Comparison of ENCODE assay signal across 8 cellular contexts in genomic region chr10:22003964-22004281, GRCh38. TPM values are rescaled to one million over a fixed set of nuclear protein-coding genes. Genes with fewer than 3 reads are reported as not detected.
DNase-seq lines count a peak whose midpoint lies in the region; ATAC-seq and TF ChIP-seq lines count a peak whose summit lies in the region.

No MANE protein-coding gene starts in this region.

- H3K4me1 ChIP-seq in heart right ventricle (peaks cover 0 to 28% (median 16%) of the 10 kb centered on the region in 9 donors), right lobe of liver (peaks cover 0 to 8% (median 3%) of the 10 kb centered on the region in 4 donors), vagina (peaks cover 23% of the 10 kb centered on the region)

- 2 to 11% methylated on average over 2 of the region's 2 CpGs for WGBS in heart right ventricle, 2 donors
- 0% methylated on average over 2 of the region's 2 CpGs for WGBS in right lobe of liver (ENCODE audit: insufficient coverage, low coverage, low lambda C conversion rate, missing lambda C conversion rate)

- H3K9me3 ChIP-seq in heart right ventricle, result peaks cover 0 to 10% (median 0%) of the 10 kb centered on the region in 11 donors
- H3K9me3 ChIP-seq in right lobe of liver, result no peaks in the 10 kb centered on the region
- H3K9me3 ChIP-seq in vagina, result no peaks in the 10 kb centered on the region

- no peak for DNase-seq in heart right ventricle
- no peak for DNase-seq in left cardiac atrium
- DNase-seq in right lobe of liver, result no peak
- DNase-seq in vagina (ENCODE audit: extremely low spot score in 2 of 2), result no peak
- no peak for DNase-seq in mesenteric fat pad (ENCODE audit: low spot score)
- DNase-seq in globus pallidus (ENCODE audit: low spot score), result no peak
- no peak for DNase-seq in GM19240 (ENCODE audit: insufficient read length, low spot score)

- H3K4me1 Mint-ChIP-seq in activated T-helper 17 cell treated with anti-CD3 and anti-CD28 coated beads, Interleukin-2, amount 50 U/mL, for 72 hours, result peaks cover 13% of the 10 kb centered on the region

- no peak for TF ChIP-seq POLR2A in right lobe of liver (IDR thresholded peaks at IDR 0.05)
- no peak for TF ChIP-seq POLR2A in vagina (IDR thresholded peaks at IDR 0.05)

- H3K27ac ChIP-seq in heart right ventricle (peak overlapping the region; percentile 72 to 98 (median 94)), right lobe of liver (peak overlapping the region; percentile 79 to 90 (median 89)), vagina (peak overlapping the region; percentile 93)

- H3K36me3 Mint-ChIP-seq in activated T-helper 17 cell treated with anti-CD3 and anti-CD28 coated beads, Interleukin-2, amount 50 U/mL, for 72 hours (ENCODE audit: low read depth), result no peaks in the 10 kb centered on the region

- peak overlapping the region; percentile 91 for H3K4me3 Mint-ChIP-seq in activated T-helper 17 cell treated with anti-CD3 and anti-CD28 coated beads, Interleukin-2, amount 50 U/mL, for 72 hours

- H3K4me3 ChIP-seq in heart right ventricle (peak overlapping the region in 9 of 10 donors; percentile 53 to 94 (median 80)), right lobe of liver (peak overlapping the region; percentile 69 to 87 (median 82)), vagina (peak overlapping the region; percentile 63 to 85)

- ATAC-seq in heart right ventricle (no peak), left cardiac atrium (no peak), right lobe of liver (no peak)
- ATAC-seq in activated T-helper 17 cell treated with anti-CD3 and anti-CD28 coated beads, Interleukin-2, amount 50 U/mL, for 72 hours (replicated peaks), result no peak

- TF ChIP-seq CTCF in heart right ventricle (IDR thresholded peaks at IDR 0.05), result no peak
- TF ChIP-seq CTCF in right lobe of liver (IDR thresholded peaks at IDR 0.05), result no peak
- no peak for TF ChIP-seq CTCF in vagina (IDR thresholded peaks at IDR 0.05)

- intact Hi-C loops in heart right ventricle (cut with DNase I), result loop anchor here in 8 of 10 donors (5.0 to 10.0 kb wide), 11 partner anchors 221 to 1061 kb away; partner anchors contain the start of genes COMMD3 (in 5 of the 8) and BMI1 (in 1 of the 8)
- intact Hi-C loops in left cardiac atrium (cut with DNase I), result loop anchor here in 1 of 2 donors (5.0 to 10.0 kb wide), 3 partner anchors 311 to 983 kb away; partner anchors contain the start of gene COMMD3
- intact Hi-C loops in right lobe of liver (cut with DNase I), result loop anchor here in 1 of 2 donors (10.0 kb wide), 1 partner anchor 991 kb away; no protein-coding TSS in a partner anchor
- intact Hi-C loops in vagina (cut with DNase I), result loop anchor here (1.0 to 10.0 kb wide), 3 partner anchors 312 to 433 kb away; partner anchors contain the start of genes COMMD3 and SPAG6

- H3K27me3 ChIP-seq in heart right ventricle, result no peaks in the 10 kb centered on the region
- no peaks in the 10 kb centered on the region for H3K27me3 ChIP-seq in right lobe of liver
- no peaks in the 10 kb centered on the region for H3K27me3 ChIP-seq in vagina

- no peaks in the 10 kb centered on the region for H3K9me3 Mint-ChIP-seq in activated T-helper 17 cell treated with anti-CD3 and anti-CD28 coated beads, Interleukin-2, amount 50 U/mL, for 72 hours

- H3K36me3 ChIP-seq in heart right ventricle (no peaks in the 10 kb centered on the region), right lobe of liver (no peaks in the 10 kb centered on the region), vagina (no peaks in the 10 kb centered on the region)

- peaks cover 14% of the 10 kb centered on the region for H3K27me3 Mint-ChIP-seq in activated T-helper 17 cell treated with anti-CD3 and anti-CD28 coated beads, Interleukin-2, amount 50 U/mL, for 72 hours

- peak overlapping the region; percentile 83 for H3K27ac Mint-ChIP-seq in activated T-helper 17 cell treated with anti-CD3 and anti-CD28 coated beads, Interleukin-2, amount 50 U/mL, for 72 hours

RNA-seq across cellular contexts. Expression of gene DNAJC1, which starts 0.4 kb away (rescaled TPM):
- total RNA-seq in heart right ventricle, result 10 to 100 TPM in 6 of 10 donors, 1 to 10 TPM in 4; 8.9 to 18.1 (median 11.4) TPM
- 10 to 100 TPM; 10.5 to 26.8 TPM for polyA plus RNA-seq in heart right ventricle
- 10 to 100 TPM; 16.1 to 20.8 TPM for total RNA-seq in left cardiac atrium
- 10 to 100 TPM; 21.4 to 21.5 TPM for total RNA-seq in activated T-helper 17 cell treated with anti-CD3 and anti-CD28 coated beads, Interleukin-2, amount 50 U/mL, for 72 hours
- 100 to 1,000 TPM in 1 of 6 experiments, 10 to 100 TPM in 5; 16.0 to 106 (median 27.8) TPM for total RNA-seq in right lobe of liver
- 40.0 TPM for total RNA-seq in vagina
- total RNA-seq in mesenteric fat pad, result 28.2 TPM
